Comparison of ENCODE assay signal across 22 cellular contexts in the genomic region with DNA sequence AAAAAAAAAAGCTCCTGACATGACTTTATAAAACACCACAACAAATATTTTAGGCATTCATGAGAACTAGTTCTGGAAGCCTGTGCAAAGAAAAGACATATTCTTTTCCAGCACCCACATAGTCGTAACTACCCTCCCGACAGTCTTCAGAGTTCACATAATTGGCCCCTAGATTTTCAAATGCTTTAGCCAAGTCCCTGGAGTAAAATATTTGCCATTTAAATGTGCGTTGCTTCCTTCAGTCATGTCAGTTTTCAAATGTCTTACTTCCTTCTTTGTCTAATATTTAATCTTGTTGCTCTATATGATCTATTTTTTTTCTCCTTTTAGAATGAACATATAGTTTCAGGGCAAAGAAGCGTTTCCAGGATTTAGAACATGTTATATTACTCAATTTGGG.
DNase-seq lines count a peak whose midpoint lies in the region; ATAC-seq, FAIRE-seq and TF ChIP-seq lines count a peak whose summit lies in the region.
"Had no signal": no experiment of that assay in that cellular context is flagged by ENCODE, and none has a peak within 500 bp of the region (broad histone marks: within the 10 kb centered on the region; RNA-seq: fewer than 3 reads in every experiment).

No MANE protein-coding gene starts in this region.

- FAIRE-seq in GM19239 (lab: Jason Lieb, UNC): peak; percentile 86
- FAIRE-seq: D721Med had no signal

- H3K36me3 Mint-ChIP-seq in activated B cell treated with CpG ODN at 0.5 μM for 24 hours (ENCODE audit: low read depth): no peaks in the 10 kb centered on the region
- H3K36me3 Mint-ChIP-seq in effector memory CD8-positive, alpha-beta T cell (ENCODE audit: insufficient read depth): peaks cover 3% of the 10 kb centered on the region

- POLR2A ChIA-PET in activated B cell treated with CpG ODN at 0.5 μM for 24 hours (lab: Charles Lee): interaction anchor here (0.6 to 5.2 kb wide), 6 partner anchors 12 to 807 kb away, joined by 3 to 26 read pairs (median 4); a partner anchor contains a TSS

- TF ChIP-seq CTCF in AG10803 (conservative IDR thresholded peaks at IDR 0.05; ENCODE audit: low read length) (no peak), activated B cell treated with CpG ODN at 0.5 μM for 24 hours (IDR thresholded peaks at IDR 0.05) (no peak), coronary artery (IDR thresholded peaks at IDR 0.05) (no peak)

- H3K27ac Mint-ChIP-seq in activated B cell treated with CpG ODN at 0.5 μM for 24 hours: peak overlapping the region; percentile 79
- H3K27ac Mint-ChIP-seq in effector memory CD8-positive, alpha-beta T cell: no peak overlapping the region

- H3K27ac ChIP-seq in coronary artery: no peak overlapping the region
- H3K27ac ChIP-seq: 22Rv1, GM23248 had no signal

- peak; percentile 16 for DNase-seq in AG10803 (ENCODE audit: low read depth)
- no peak for DNase-seq in GM19239 (ENCODE audit: insufficient read length, low spot score)
- no peak for DNase-seq in activated B cell treated with CpG ODN at 0.5 μM for 24 hours
- DNase-seq in left colon: no peak
- no peak for DNase-seq in coronary artery (ENCODE audit: low spot score)
- no peak for DNase-seq in activated T-cell treated with anti-CD3 and anti-CD28 coated beads for 4 hours
- DNase-seq in effector memory CD8-positive, alpha-beta T cell: no peak
- DNase-seq: GM23248, H7, KG1, NCI-H1048, NCI-H1417, NCI-H1694, NCI-H2029 treated with DMSO at 0.1 percent for 48 hours, NCI-H446 treated with DMSO at 0.1 percent for 48 hours, NCI-H526 treated with DMSO at 0.1 percent for 48 hours, PC-3, SK-N-SH, SW 1271 had no signal

- H3K4me1 Mint-ChIP-seq in activated B cell treated with CpG ODN at 0.5 μM for 24 hours: peaks cover 57% of the 10 kb centered on the region
- peaks cover 7 to 13% of the 10 kb centered on the region in 2 donors for H3K4me1 Mint-ChIP-seq in effector memory CD8-positive, alpha-beta T cell (ENCODE audit: low read depth in 2 of 2)

- no peaks in the 10 kb centered on the region for H3K27me3 Mint-ChIP-seq in activated B cell treated with CpG ODN at 0.5 μM for 24 hours
- H3K27me3 Mint-ChIP-seq in effector memory CD8-positive, alpha-beta T cell: no peaks in the 10 kb centered on the region

- H3K4me3 Mint-ChIP-seq in activated B cell treated with CpG ODN at 0.5 μM for 24 hours: peak overlapping the region; percentile 51
- no peak overlapping the region for H3K4me3 Mint-ChIP-seq in effector memory CD8-positive, alpha-beta T cell

- H3K4me3 ChIP-seq in AG10803 (ENCODE audit: low read length): no peak overlapping the region
- H3K4me3 ChIP-seq in coronary artery: no peak overlapping the region
- H3K4me3 ChIP-seq: GM23248 had no signal

- intact Hi-C loops in activated B cell treated with CpG ODN at 0.5 μM for 24 hours (cut with micrococcal nuclease) (loop anchor here (5.0 kb wide), 1 partner anchor 160 kb away; no protein-coding TSS in a partner anchor), left colon (cut with DNase I, micrococcal nuclease) (no loop called here)

- H3K9me3 Mint-ChIP-seq in activated B cell treated with CpG ODN at 0.5 μM for 24 hours: peaks cover 2% of the 10 kb centered on the region
- H3K9me3 Mint-ChIP-seq in effector memory CD8-positive, alpha-beta T cell: no peaks in the 10 kb centered on the region

- ATAC-seq in activated B cell treated with CpG ODN at 0.5 μM for 24 hours (ENCODE audit: low read depth) (peak; percentile 45), left colon (peak; percentile 55), GM21737 (IDR thresholded peaks at IDR 0.05; ENCODE audit: unreplicated experiment) (no peak)
- no peak for ATAC-seq in effector memory CD8-positive, alpha-beta T cell (replicated peaks)
- ATAC-seq: PC-3 had no signal

- CTCF ChIA-PET in activated B cell treated with CpG ODN at 0.5 μM for 24 hours (lab: Charles Lee): interaction anchor here (1.4 kb wide), 1 partner anchor 70 kb away, joined by 3 read pairs; no protein-coding TSS in a partner anchor

Comparison
In these comparisons a context has a peak if more than half of its experiments do, and no peak if none do; other contexts are left out.
1. ATAC-seq: peak in activated B cell treated with CpG ODN at 0.5 μM for 24 hours (single experiment) and left colon (single experiment); none in GM21737 (single experiment) and effector memory CD8-positive, alpha-beta T cell (single experiment).